ENCODE assay signal across 14 cellular contexts in genomic region chr9:16708638-16709435, GRCh38.
A peak's percentile ranks its signal among the peaks of the same experiment; 100 is the strongest.
DNase-seq lines count a peak whose midpoint lies in the region; ATAC-seq, FAIRE-seq and TF ChIP-seq lines count a peak whose summit lies in the region.
"Had no signal": no experiment of that assay in that cellular context is flagged by ENCODE, and none has a peak within 500 bp of the region (broad histone marks: within the 10 kb centered on the region; RNA-seq: fewer than 3 reads in every experiment).

No MANE protein-coding gene starts in this region.

- in situ Hi-C loops in K562 (cut with MboI), result no loop called here

- no peak overlapping the region for H3K4me3 Mint-ChIP-seq in stimulated activated memory B cell treated with anti-CD40 and anti-IgM and Interleukin-4, amounts not matched to agents 10 μg/mL and 1 μg/mL and 100 μg/mL, for 72 hours
- H3K4me3 Mint-ChIP-seq: activated B cell treated with CpG ODN at 0.5 μM for 24 hours; CD8-positive, alpha-beta memory T cell had no signal

- H3K9me1 ChIP-seq in K562 (ENCODE audit: control insufficient read depth, insufficient read depth, low read length) (no peaks in the 10 kb centered on the region), keratinocyte (ENCODE audit: control insufficient read depth, extremely low read depth, insufficient read depth, low read length) (no peaks in the 10 kb centered on the region)

- no peaks in the 10 kb centered on the region for H3K36me3 ChIP-seq in K562 (ENCODE audit: control insufficient read depth, insufficient read depth, low read length)
- no peaks in the 10 kb centered on the region for H3K36me3 ChIP-seq in keratinocyte (ENCODE audit: control insufficient read depth in 2 of 2, extremely low read depth in 1 of 2, insufficient read depth in 2 of 2, low read length in 2 of 2)
- no peaks in the 10 kb centered on the region for H3K36me3 ChIP-seq in stomach smooth muscle (ENCODE audit: control insufficient read depth in 2 of 2, insufficient read depth in 2 of 2, low read length in 2 of 2)
- H3K36me3 ChIP-seq: SJCRH30 had no signal

- H3K27ac Mint-ChIP-seq in stimulated activated memory B cell treated with anti-CD40 and anti-IgM and Interleukin-4, amounts not matched to agents 10 μg/mL and 1 μg/mL and 100 μg/mL, for 72 hours, result no peak overlapping the region
- H3K27ac Mint-ChIP-seq: activated B cell treated with CpG ODN at 0.5 μM for 24 hours; CD8-positive, alpha-beta memory T cell had no signal

- peaks cover 4% of the 10 kb centered on the region for H3K9me3 Mint-ChIP-seq in stimulated activated memory B cell treated with anti-CD40 and anti-IgM and Interleukin-4, amounts not matched to agents 10 μg/mL and 1 μg/mL and 100 μg/mL, for 72 hours
- H3K9me3 Mint-ChIP-seq: activated B cell treated with CpG ODN at 0.5 μM for 24 hours had no signal

- intact Hi-C loops in K562 (cut with micrococcal nuclease) (no loop called here), Right ventricle myocardium superior (cut with DNase I) (no loop called here)

- dilution Hi-C loops in keratinocyte (cut with MboI; ENCODE audit: extremely low pct_ligation_motif_present, low sequenced_read_pairs), result no loop called here

- TF ChIP-seq EP300 in K562 (IDR thresholded peaks at IDR 0.05; ENCODE audit: low read length), result no peak

- TF ChIP-seq RAD21 in K562 (CRISPR knock-in tag; conservative IDR thresholded peaks at IDR 0.05 in 1 of 2, IDR thresholded peaks at IDR 0.05 in 1 of 2), result no peak

- no peaks in the 10 kb centered on the region for H3K79me2 ChIP-seq in K562 (ENCODE audit: control insufficient read depth, insufficient read depth, low read length)
- H3K79me2 ChIP-seq in keratinocyte (ENCODE audit: control insufficient read depth, insufficient read depth, low read length), result no peaks in the 10 kb centered on the region

- CTCF ChIA-PET in K562 (lab: Yijun Ruan, JAX; ENCODE audit: low intra/inter-chr PET ratio), result no interaction called here
- CTCF ChIA-PET in GM10248 (lab: Yijun Ruan, JAX), result no interaction called here

- no peak for TF ChIP-seq POLR2A in K562 (conservative IDR thresholded peaks at IDR 0.05)

- H3K36me3 Mint-ChIP-seq in stimulated activated memory B cell treated with anti-CD40 and anti-IgM and Interleukin-4, amounts not matched to agents 10 μg/mL and 1 μg/mL and 100 μg/mL, for 72 hours, result no peaks in the 10 kb centered on the region
- H3K36me3 Mint-ChIP-seq: CD8-positive, alpha-beta memory T cell had no signal

- FAIRE-seq in K562 (lab: Jason Lieb, UNC) (no peak), keratinocyte (lab: Jason Lieb, UNC) (no peak)

- POLR2A ChIA-PET in K562 (lab: Yijun Ruan, JAX) (no interaction called here), GM10248 (lab: Yijun Ruan, JAX) (no interaction called here)

- H3K4me3 ChIP-seq in K562 (no peak overlapping the region), keratinocyte (ENCODE audit: control insufficient read depth in 2 of 3, extremely low read depth in 1 of 3, insufficient read depth in 2 of 3, low read depth in 1 of 3, low read length in 3 of 3) (no peak overlapping the region), stomach smooth muscle (ENCODE audit: low read length in 2 of 2) (peak overlapping the region; percentile 44 to 45)
- H3K4me3 ChIP-seq: lung, SJCRH30 had no signal

- H4K20me1 ChIP-seq in K562 (replicated peaks; ENCODE audit: control insufficient read depth, insufficient read depth, low read length), result no peaks in the 10 kb centered on the region
- no peaks in the 10 kb centered on the region for H4K20me1 ChIP-seq in keratinocyte (ENCODE audit: control insufficient read depth, extremely low read depth, insufficient read depth, low read length)

- no peaks in the 10 kb centered on the region for H3K4me1 Mint-ChIP-seq in stimulated activated memory B cell treated with anti-CD40 and anti-IgM and Interleukin-4, amounts not matched to agents 10 μg/mL and 1 μg/mL and 100 μg/mL, for 72 hours
- H3K4me1 Mint-ChIP-seq: activated B cell treated with CpG ODN at 0.5 μM for 24 hours; CD8-positive, alpha-beta memory T cell had no signal

- no peak overlapping the region for H3K9ac ChIP-seq in K562 (ENCODE audit: insufficient read depth in 1 of 2, low read depth in 2 of 2, low read length in 2 of 2)
- no peak overlapping the region for H3K9ac ChIP-seq in keratinocyte (ENCODE audit: control insufficient read depth, extremely low read depth, insufficient read depth, low read length)
- H3K9ac ChIP-seq in stomach smooth muscle (ENCODE audit: low read length in 2 of 2), result peak overlapping the region; percentile 16 to 22

- no peak overlapping the region for H3K4me2 ChIP-seq in K562 (ENCODE audit: insufficient read depth, low read length)
- H3K4me2 ChIP-seq in keratinocyte (ENCODE audit: control insufficient read depth, extremely low read depth, insufficient read depth, low read depth, low read length), result no peak overlapping the region

- H3K27ac ChIP-seq in K562 (ENCODE audit: extremely low read depth, low read depth, low read length) (no peak overlapping the region), keratinocyte (ENCODE audit: control insufficient read depth, insufficient read depth, low read length) (no peak overlapping the region), stomach smooth muscle (ENCODE audit: low read length) (peak overlapping the region; percentile 46)
- H3K27ac ChIP-seq: SJCRH30 had no signal

- ATAC-seq in K562 (no peak), Right ventricle myocardium superior (ENCODE audit: poor library complexity) (no peak)
- no peak for ATAC-seq in stimulated activated memory B cell treated with anti-CD40 and anti-IgM and Interleukin-4, amounts not matched to agents 10 μg/mL and 1 μg/mL and 100 μg/mL, for 72 hours
- ATAC-seq: sciatic nerve had no signal

- H3K4me1 ChIP-seq in K562 (replicated peaks in 1 of 2; ENCODE audit: control insufficient read depth in 2 of 2, insufficient read depth in 2 of 2, low read length in 2 of 2) (no peaks in the 10 kb centered on the region), keratinocyte (ENCODE audit: control insufficient read depth, extremely low read depth, insufficient read depth, low read length) (peaks cover 15% of the 10 kb centered on the region), stomach smooth muscle (ENCODE audit: control insufficient read depth, insufficient read depth, low read length) (peaks cover 16% of the 10 kb centered on the region)

- H2AFZ ChIP-seq in K562 (ENCODE audit: low read depth, low read length) (no peak overlapping the region), keratinocyte (ENCODE audit: control insufficient read depth, low read length) (peak overlapping the region; percentile 81)

- no TSS peak for BruUV-seq in K562 (replicated peaks; lab: Mats Ljungman, UMichigan)

- H3K27me3 Mint-ChIP-seq in stimulated activated memory B cell treated with anti-CD40 and anti-IgM and Interleukin-4, amounts not matched to agents 10 μg/mL and 1 μg/mL and 100 μg/mL, for 72 hours, result no peaks in the 10 kb centered on the region
- H3K27me3 Mint-ChIP-seq: activated B cell treated with CpG ODN at 0.5 μM for 24 hours; CD8-positive, alpha-beta memory T cell had no signal

- 3% methylated on average over 10 of the region's 14 CpGs for WGBS in K562 (ENCODE audit: insufficient coverage, low coverage, missing lambda C conversion rate)

- DNase-seq in M059J (ENCODE audit: low read depth) (peak; percentile 87), K562 (ENCODE audit: extremely low read depth in 1 of 4, low spot score in 3 of 4) (no peak), keratinocyte (ENCODE audit: low read depth, low spot score) (no peak), GM10248 (ENCODE audit: extremely low spot score) (no peak), Right ventricle myocardium superior (no peak)
- DNase-seq: activated B cell treated with CpG ODN at 0.5 μM for 24 hours; activated T-cell treated with anti-CD3 and anti-CD28 coated beads, Interleukin-2, amount 50 U/mL, for 48 hours; CD8-positive, alpha-beta memory T cell; cerebellar nuclear complex; SJCRH30 had no signal

- H3K9me3 ChIP-seq in K562 (replicated peaks; ENCODE audit: control insufficient read depth, insufficient read depth, low read depth, low read length) (no peaks in the 10 kb centered on the region), keratinocyte (ENCODE audit: control insufficient read depth, low read depth, low read length) (no peaks in the 10 kb centered on the region), stomach smooth muscle (ENCODE audit: control insufficient read depth in 2 of 2, low read length in 2 of 2) (no peaks in the 10 kb centered on the region)
- H3K9me3 ChIP-seq: SJCRH30 had no signal

- TF ChIP-seq CTCF in K562 (IDR thresholded peaks at IDR 0.05 in 2 of 3, conservative IDR thresholded peaks at IDR 0.05 in 1 of 3; ENCODE audit: insufficient read depth in 2 of 3, low read depth in 1 of 3, low read length in 3 of 3) (no peak), keratinocyte (optimal IDR thresholded peaks at IDR 0.05 in 1 of 3, IDR thresholded peaks at IDR 0.05 in 1 of 3, conservative IDR thresholded peaks at IDR 0.05 in 1 of 3; ENCODE audit: extremely low read depth in 1 of 3, insufficient read depth in 2 of 3, low read length in 3 of 3) (no peak), GM10248 (IDR thresholded peaks at IDR 0.05; ENCODE audit: control extremely low read depth, extremely low read depth, low read depth, missing control alignments) (no peak)

- no peaks in the 10 kb centered on the region for H3K27me3 ChIP-seq in K562 (ENCODE audit: control insufficient read depth in 2 of 2, insufficient read depth in 2 of 2, low read length in 2 of 2)
- no peaks in the 10 kb centered on the region for H3K27me3 ChIP-seq in keratinocyte (ENCODE audit: control insufficient read depth, extremely low read depth, insufficient read depth, low read length)
- H3K27me3 ChIP-seq in stomach smooth muscle (ENCODE audit: control insufficient read depth in 1 of 2, insufficient read depth in 2 of 2, low read length in 2 of 2), result no peaks in the 10 kb centered on the region
- H3K27me3 ChIP-seq: SJCRH30 had no signal

TF ChIP-seq in K562, 482 proteins besides CTCF, POLR2A, EP300 and RAD21:
- TF ChIP-seq MAFK (IDR thresholded peaks at IDR 0.05; ENCODE audit: low read length), result 0 out of 2 replicates have a peak, but pooled peaks have one; percentile 22
- 0 out of 2 replicates have a peak, but pooled peaks have one; percentile 14 for TF ChIP-seq ZNF316 (IDR thresholded peaks at IDR 0.05)
- TF ChIP-seq FOXA3 (CRISPR knock-in tag; conservative IDR thresholded peaks at IDR 0.05 in 1 of 2, IDR thresholded peaks at IDR 0.05 in 1 of 2), result no peak
- no peak for TF ChIP-seq TARDBP (IDR thresholded peaks at IDR 0.05)
- TF ChIP-seq C11orf30 (IDR thresholded peaks at IDR 0.05; ENCODE audit: low read depth), result peak; percentile 28; the same call in 1 of the 2 replicates

Comparison
In these comparisons a context has a peak if more than half of its experiments do, and no peak if none do; other contexts are left out.
1. H3K4me3 ChIP-seq: peak in stomach smooth muscle (2 of 2); none in K562 (single experiment) and keratinocyte (0 of 3).
2. H3K9ac ChIP-seq: peak in stomach smooth muscle (2 of 2); none in K562 (0 of 2) and keratinocyte (single experiment).